In the genomic region with DNA sequence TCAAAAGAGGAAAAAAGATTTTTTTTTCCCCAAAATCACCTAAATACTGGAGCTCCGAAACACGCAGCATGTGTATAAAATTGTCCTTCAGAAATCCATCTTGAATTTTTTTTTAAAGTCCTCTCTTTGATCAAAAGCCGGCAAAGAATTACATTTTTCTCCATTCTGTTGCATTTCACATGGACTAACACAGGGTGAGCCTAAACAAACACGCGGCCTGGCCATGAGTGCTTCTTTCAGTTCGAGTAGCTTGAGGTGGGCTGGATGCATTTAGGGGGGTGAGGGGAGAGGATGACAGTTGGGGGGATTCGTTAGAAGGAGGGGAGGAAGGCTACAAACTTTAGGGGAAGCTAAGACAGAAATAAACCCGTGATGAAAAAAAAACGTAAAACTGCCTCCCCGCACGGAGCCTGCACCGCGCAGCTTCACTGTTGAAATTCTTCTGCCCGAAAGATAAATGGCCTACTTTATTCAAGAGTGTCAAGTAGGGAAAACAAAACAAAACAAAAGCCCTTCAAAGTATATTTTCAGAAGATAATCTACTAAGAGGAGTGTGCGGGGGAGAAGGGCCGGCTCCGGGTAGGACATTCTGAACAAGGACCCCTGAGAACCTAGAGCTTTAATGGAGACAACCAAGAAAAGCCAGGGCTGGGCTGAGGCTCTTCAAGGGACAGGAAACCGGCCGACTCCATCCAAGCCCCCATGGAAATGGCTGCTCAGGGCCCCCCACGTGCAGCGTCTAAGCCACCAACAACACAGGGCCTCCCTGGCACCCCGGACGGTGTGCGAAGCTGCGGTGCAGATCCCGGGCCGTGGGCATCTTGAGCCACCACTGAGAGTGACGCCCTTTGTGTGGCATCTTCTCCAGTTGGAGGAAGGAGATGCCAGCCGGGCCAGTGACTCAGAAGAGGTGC, we compare ENCODE assay signal across 1 cellular context.
TF ChIP-seq lines count a peak whose summit lies in the region.

No MANE protein-coding gene starts in this region.

TF ChIP-seq in endothelial cell of umbilical vein, 7 proteins besides CTCF, POLR2A, EP300 and RAD21:
- TF ChIP-seq FOS (IDR thresholded peaks at IDR 0.05; ENCODE audit: borderline replicate concordance, insufficient read depth, low read length) (no peak), MAX (IDR thresholded peaks at IDR 0.05; ENCODE audit: insufficient read depth, insufficient read length) (no peak), EZH2 (IDR thresholded peaks at IDR 0.05; ENCODE audit: borderline replicate concordance, low read depth, low read length, severe bottlenecking) (no peak), MYC (IDR thresholded peaks at IDR 0.05; ENCODE audit: low read depth, low read length) (no peak), GATA2 (IDR thresholded peaks at IDR 0.05; ENCODE audit: insufficient read depth, insufficient read length, low read depth, low read length) (no peak), JUN (IDR thresholded peaks at IDR 0.05; ENCODE audit: borderline replicate concordance, insufficient read depth, insufficient read length, low read depth) (no peak), POLR2AphosphoS5 (IDR thresholded peaks at IDR 0.05; ENCODE audit: insufficient read depth, low read depth, low read length) (no peak)
